ENCODE assay signal across 12 cellular contexts in the genomic region with DNA sequence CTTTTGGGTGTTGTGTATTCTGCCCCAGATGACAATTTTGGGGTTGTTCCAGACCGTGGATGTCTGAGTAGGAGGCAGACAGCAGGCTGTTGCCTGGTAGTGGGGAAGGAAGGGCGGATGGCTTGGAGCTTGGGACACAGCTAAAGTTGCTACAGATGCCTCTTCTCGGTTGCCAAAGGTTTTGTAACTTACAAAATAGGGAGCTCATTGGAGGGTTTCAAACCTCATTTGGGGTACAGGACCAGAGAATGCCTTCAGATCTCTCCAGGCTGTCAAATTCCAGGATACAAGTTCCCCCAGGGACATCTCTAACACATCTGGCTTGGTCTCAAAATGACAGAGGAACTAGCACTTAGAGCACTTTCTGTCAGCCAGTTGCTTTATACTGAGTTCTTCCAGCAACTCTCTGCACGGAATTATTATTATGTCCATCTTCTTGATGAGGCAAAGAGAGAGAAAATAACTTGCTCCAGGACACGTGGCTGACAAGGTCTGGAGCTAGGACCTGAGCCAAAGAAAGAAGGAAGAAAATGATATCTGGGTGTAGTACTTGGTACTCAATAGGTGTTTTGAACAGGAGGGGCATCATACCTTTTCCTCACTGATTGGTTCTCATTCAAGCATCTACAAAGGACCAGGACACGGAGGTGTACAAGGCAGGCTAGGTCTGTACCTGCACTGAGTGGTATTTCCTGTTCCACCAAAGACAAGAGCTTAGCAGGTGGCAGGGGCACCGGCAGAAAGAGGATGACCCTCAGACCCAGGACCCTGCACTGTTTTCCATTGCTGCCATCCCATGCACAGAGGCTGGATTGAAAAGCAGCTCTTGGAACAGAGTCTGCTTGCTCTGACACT. TPM values are rescaled to one million over a fixed set of nuclear protein-coding genes. Genes with fewer than 3 reads are reported as not detected.
DNase-seq lines count a peak whose midpoint lies in the region; ATAC-seq lines count a peak whose summit lies in the region.
"Had no signal": no experiment of that assay in that cellular context is flagged by ENCODE, and none has a peak within 500 bp of the region (broad histone marks: within the 10 kb centered on the region; RNA-seq: fewer than 3 reads in every experiment).

No MANE protein-coding gene starts in this region.

- H3K4me3 ChIP-seq in skeletal muscle tissue (ENCODE audit: low read length in 3 of 3) (no peak overlapping the region), neuronal stem cell (ENCODE audit: low read length in 2 of 2) (no peak overlapping the region)

- no peak overlapping the region for H3K4me2 ChIP-seq in neuronal stem cell (ENCODE audit: insufficient read depth, low read length, poor library complexity, severe bottlenecking)

- H3K27me3 ChIP-seq in skeletal muscle tissue (ENCODE audit: control insufficient read depth in 3 of 3, insufficient read depth in 3 of 3, low read length in 3 of 3), result no peaks in the 10 kb centered on the region
- no peaks in the 10 kb centered on the region for H3K27me3 ChIP-seq in neuronal stem cell (ENCODE audit: control insufficient read depth in 3 of 3, insufficient read depth in 3 of 3, low read depth in 1 of 3, low read length in 3 of 3)

- H2BK15ac ChIP-seq in neuronal stem cell (ENCODE audit: low read length), result no peak overlapping the region

- WGBS in neuronal stem cell (ENCODE audit: extremely low coverage in 2 of 2, insufficient read length in 2 of 2, insufficient replicate concordance in 1 of 2), 2 donors, result no CpG with 5 or more reads among the region's 7 CpGs

- no peaks in the 10 kb centered on the region for H3K36me3 Mint-ChIP-seq in activated CD4-positive, alpha-beta T cell treated with anti-CD3 and anti-CD28 coated beads for 36 hours (ENCODE audit: low read depth)

- POLR2A ChIA-PET in activated CD4-positive, alpha-beta T cell treated with anti-CD3 and anti-CD28 coated beads for 36 hours (lab: Charles Lee), result no interaction called here

- H3K14ac ChIP-seq in neuronal stem cell (ENCODE audit: low read length), result no peak overlapping the region

- H3K4me1 ChIP-seq in skeletal muscle tissue (ENCODE audit: control insufficient read depth in 3 of 3, insufficient read depth in 3 of 3, low read length in 3 of 3) (peaks cover 27 to 36% (median 28%) of the 10 kb centered on the region in 3 donors), neuronal stem cell (ENCODE audit: control insufficient read depth in 2 of 2, insufficient read depth in 1 of 2, low read depth in 1 of 2, low read length in 2 of 2) (peaks cover 2 to 5% of the 10 kb centered on the region in 2 donors)

- H3K27me3 Mint-ChIP-seq in activated CD4-positive, alpha-beta T cell treated with anti-CD3 and anti-CD28 coated beads for 36 hours, result no peaks in the 10 kb centered on the region
- H3K27me3 Mint-ChIP-seq: activated CD4-positive, alpha-beta T cell treated with anti-CD3 and anti-CD28 coated beads, Interleukin-2, amount 10 ng/mL, durations not matched to agents 7 days and 5 days had no signal

- no peak overlapping the region for H3K23ac ChIP-seq in neuronal stem cell (ENCODE audit: low read depth, low read length, poor library complexity)

- no peak overlapping the region for H2AK5ac ChIP-seq in neuronal stem cell (ENCODE audit: low read depth, low read length)

- intact Hi-C loops in activated CD4-positive, alpha-beta T cell treated with anti-CD3 and anti-CD28 coated beads for 36 hours (cut with DNase I, micrococcal nuclease), result no loop called here

- H3K9me3 ChIP-seq in skeletal muscle tissue (ENCODE audit: control insufficient read depth in 3 of 3, low read length in 3 of 3) (peaks cover 0 to 2% (median 0%) of the 10 kb centered on the region in 3 donors), neuronal stem cell (replicated peaks in 1 of 2; ENCODE audit: control insufficient read depth in 2 of 2, insufficient read depth in 1 of 2, low read depth in 1 of 2, low read length in 2 of 2) (no peaks in the 10 kb centered on the region)

- H2BK120ac ChIP-seq in neuronal stem cell (ENCODE audit: low read depth, low read length), result no peak overlapping the region

- peaks cover 2% of the 10 kb centered on the region for H3K9me3 Mint-ChIP-seq in activated CD4-positive, alpha-beta T cell treated with anti-CD3 and anti-CD28 coated beads for 36 hours (ENCODE audit: low read depth)

- no peak overlapping the region for H2AFZ ChIP-seq in neuronal stem cell (ENCODE audit: low read length)

- H3K27ac Mint-ChIP-seq in activated CD4-positive, alpha-beta T cell treated with anti-CD3 and anti-CD28 coated beads for 36 hours, result no peak overlapping the region
- H3K27ac Mint-ChIP-seq: activated CD4-positive, alpha-beta T cell treated with anti-CD3 and anti-CD28 coated beads, Interleukin-2, amount 10 ng/mL, durations not matched to agents 7 days and 5 days; natural killer cell treated with Interleukin-12 subunit alpha and Interleukin-12 subunit beta and Interleukin-15 and Interleukin-18, amount 100 ng/mL, for 72 hours had no signal

- H3K36me3 ChIP-seq in skeletal muscle tissue (ENCODE audit: control insufficient read depth in 3 of 3, insufficient read depth in 3 of 3, low read length in 3 of 3), result no peaks in the 10 kb centered on the region
- no peaks in the 10 kb centered on the region for H3K36me3 ChIP-seq in neuronal stem cell (replicated peaks in 1 of 2; ENCODE audit: control insufficient read depth in 2 of 2, insufficient read depth in 2 of 2, low read length in 2 of 2)

- H3K9ac ChIP-seq in skeletal muscle tissue (ENCODE audit: low read depth in 1 of 3, low read length in 3 of 3) (peak overlapping the region in 2 of 3 donors; percentile 29 to 54), neuronal stem cell (ENCODE audit: low read depth, low read length, poor library complexity) (no peak overlapping the region)

- no peak overlapping the region for H4K91ac ChIP-seq in neuronal stem cell (ENCODE audit: low read depth, low read length, poor library complexity)

- H3K4me1 Mint-ChIP-seq in activated CD4-positive, alpha-beta T cell treated with anti-CD3 and anti-CD28 coated beads for 36 hours, result no peaks in the 10 kb centered on the region
- H3K4me1 Mint-ChIP-seq: activated CD4-positive, alpha-beta T cell treated with anti-CD3 and anti-CD28 coated beads, Interleukin-2, amount 10 ng/mL, durations not matched to agents 7 days and 5 days had no signal

- H3K18ac ChIP-seq in neuronal stem cell (ENCODE audit: low read length), result no peak overlapping the region

- DNase-seq in GM03348 (ENCODE audit: low spot score) (peak; percentile 66), caudate nucleus (lab: John Stamatoyannopoulos, UW) (no peak), iPS-NIHi11 (ENCODE audit: low spot score) (peak; percentile 24), NCI-H2081 treated with DMSO at 0.1 percent for 48 hours (lab: John Stamatoyannopoulos, UW) (no peak), neuronal stem cell (ENCODE audit: low spot score) (no peak)
- no peak for DNase-seq in activated CD4-positive, alpha-beta T cell treated with anti-CD3 and anti-CD28 coated beads for 36 hours
- DNase-seq: activated CD4-positive, alpha-beta T cell treated with anti-CD3 and anti-CD28 coated beads, Interleukin-2, amount 10 ng/mL, durations not matched to agents 7 days and 5 days; NCI-H1417 had no signal

- H3K4me3 Mint-ChIP-seq in activated CD4-positive, alpha-beta T cell treated with anti-CD3 and anti-CD28 coated beads for 36 hours, result no peak overlapping the region
- H3K4me3 Mint-ChIP-seq: activated CD4-positive, alpha-beta T cell treated with anti-CD3 and anti-CD28 coated beads, Interleukin-2, amount 10 ng/mL, durations not matched to agents 7 days and 5 days; natural killer cell treated with Interleukin-12 subunit alpha and Interleukin-12 subunit beta and Interleukin-15 and Interleukin-18, amount 100 ng/mL, for 72 hours had no signal

- H3K4ac ChIP-seq in neuronal stem cell (ENCODE audit: low read length), result no peak overlapping the region

- no peak for ATAC-seq in GM18858 (IDR thresholded peaks at IDR 0.05; ENCODE audit: unreplicated experiment)
- no peak for ATAC-seq in activated CD4-positive, alpha-beta T cell treated with anti-CD3 and anti-CD28 coated beads for 36 hours
- ATAC-seq: natural killer cell treated with Interleukin-12 subunit alpha and Interleukin-12 subunit beta and Interleukin-15 and Interleukin-18, amount 100 ng/mL, for 72 hours had no signal

- no peaks in the 10 kb centered on the region for H3K79me1 ChIP-seq in neuronal stem cell (ENCODE audit: low read depth, low read length)

- no peak overlapping the region for H2BK12ac ChIP-seq in neuronal stem cell (ENCODE audit: low read length)

- H3K27ac ChIP-seq in caudate nucleus (ENCODE audit: low read depth, low read length) (peak overlapping the region; percentile 36), skeletal muscle tissue (ENCODE audit: low read depth, low read length) (peak overlapping the region; percentile 55), neuronal stem cell (replicated peaks; ENCODE audit: low read length) (no peak overlapping the region)
- H3K27ac ChIP-seq: epithelial cell of prostate had no signal

- H4K8ac ChIP-seq in neuronal stem cell (ENCODE audit: low read depth, low read length), result no peak overlapping the region

- CTCF ChIA-PET in activated CD4-positive, alpha-beta T cell treated with anti-CD3 and anti-CD28 coated beads for 36 hours (lab: Charles Lee), result interaction anchor here (0.6 to 1.3 kb wide), 4 partner anchors 29 to 458 kb away, joined by 3 read pairs; no protein-coding TSS in a partner anchor

- H2BK5ac ChIP-seq in neuronal stem cell (ENCODE audit: low read length), result no peak overlapping the region

RNA-seq across cellular contexts. Expression of a gene that starts 55.9 kb away (rescaled TPM):
- total RNA-seq in skeletal muscle tissue, result 1.6 TPM
- not detected for total RNA-seq in activated CD4-positive, alpha-beta T cell treated with anti-CD3 and anti-CD28 coated beads for 36 hours
- 1.0 TPM for polyA plus RNA-seq in neuronal stem cell (2013, experiment 1 of 2)
- 1.1 TPM for polyA plus RNA-seq in neuronal stem cell (2013, experiment 2 of 2)
- total RNA-seq: activated CD4-positive, alpha-beta T cell treated with anti-CD3 and anti-CD28 coated beads, Interleukin-2, amount 10 ng/mL, durations not matched to agents 7 days and 5 days had no signal

Comparison
In these comparisons a context has a peak if more than half of its experiments do, and no peak if none do; other contexts are left out.
1. DNase-seq: peak in GM03348 (single experiment) and iPS-NIHi11 (single experiment); none in caudate nucleus (0 of 61), NCI-H2081 treated with DMSO at 0.1 percent for 48 hours (single experiment), activated CD4-positive, alpha-beta T cell treated with anti-CD3 and anti-CD28 coated beads for 36 hours (single experiment) and neuronal stem cell (single experiment).